Comparison of ENCODE assay signal across 18 cellular contexts in genomic region chr20:26167499-26167898, GRCh38.
DNase-seq lines count a peak whose midpoint lies in the region; ATAC-seq and TF ChIP-seq lines count a peak whose summit lies in the region.
"Had no signal": no experiment of that assay in that cellular context is flagged by ENCODE, and none has a peak within 500 bp of the region (broad histone marks: within the 10 kb centered on the region; RNA-seq: fewer than 3 reads in every experiment).

No MANE protein-coding gene starts in this region.

- in situ Hi-C loops in GM23248 (cut with MboI): loop anchor here (25.0 kb wide), 2 partner anchors 505 to 805 kb away; no protein-coding TSS in a partner anchor

- H3K4me1 ChIP-seq in GM23248 (ENCODE audit: insufficient read depth): peaks cover 83% of the 10 kb centered on the region
- peaks cover 8% of the 10 kb centered on the region for H3K4me1 ChIP-seq in smooth muscle cell (ENCODE audit: low read depth)
- H3K4me1 ChIP-seq: vagina had no signal

- H3K4me2 ChIP-seq in GM23248 (ENCODE audit: unreplicated experiment) (peak overlapping the region; percentile 81), smooth muscle cell (peak overlapping the region; percentile 74)

- CTCF ChIA-PET in activated CD8-positive, alpha-beta T cell treated with anti-CD3 and anti-CD28 coated beads, Interleukin-2, amount 10 ng/mL, durations not matched to agents 7 days and 5 days (lab: Charles Lee): no interaction called here

- H3K9me3 ChIP-seq in GM23248 (ENCODE audit: low read depth): no peaks in the 10 kb centered on the region
- no peaks in the 10 kb centered on the region for H3K9me3 ChIP-seq in smooth muscle cell (replicated peaks; ENCODE audit: low read depth)
- H3K9me3 ChIP-seq: vagina had no signal

- H3K9me3 Mint-ChIP-seq in activated CD8-positive, alpha-beta T cell treated with anti-CD3 and anti-CD28 coated beads, Interleukin-2, amount 10 ng/mL, durations not matched to agents 7 days and 5 days (ENCODE audit: insufficient read depth): no peaks in the 10 kb centered on the region
- no peaks in the 10 kb centered on the region for H3K9me3 Mint-ChIP-seq in activated naive CD4-positive, alpha-beta T cell treated with anti-CD3 and anti-CD28 coated beads, Interleukin-2, amount 50 U/mL, for 72 hours
- H3K9me3 Mint-ChIP-seq: brain; CD4-positive, CD25-positive, alpha-beta regulatory T cell had no signal

- H3K36me3 ChIP-seq in GM23248 (ENCODE audit: low read depth): no peaks in the 10 kb centered on the region
- H3K36me3 ChIP-seq in smooth muscle cell (ENCODE audit: low read depth): no peaks in the 10 kb centered on the region
- H3K36me3 ChIP-seq: vagina, WERI-Rb-1 had no signal

- H3K9ac ChIP-seq in GM23248 (peak overlapping the region; percentile 51), smooth muscle cell (ENCODE audit: low read depth) (peak overlapping the region; percentile 60)

- H3K27me3 Mint-ChIP-seq in activated CD8-positive, alpha-beta T cell treated with anti-CD3 and anti-CD28 coated beads, Interleukin-2, amount 10 ng/mL, durations not matched to agents 7 days and 5 days (ENCODE audit: low read depth): no peaks in the 10 kb centered on the region
- H3K27me3 Mint-ChIP-seq: brain; CD4-positive, CD25-positive, alpha-beta regulatory T cell had no signal

- H3K9me2 ChIP-seq in GM23248 (ENCODE audit: insufficient read depth): no peaks in the 10 kb centered on the region

- WGBS in GM23248 (ENCODE audit: low coverage in 1 of 2, low lambda C conversion rate in 2 of 2, missing lambda C conversion rate in 2 of 2), 2 experiments: 23 to 25% methylated on average over 2 of the region's 2 CpGs
- 46% methylated on average over 2 of the region's 2 CpGs for WGBS in smooth muscle cell (ENCODE audit: low lambda C conversion rate)

- H3K4me1 Mint-ChIP-seq in activated CD8-positive, alpha-beta T cell treated with anti-CD3 and anti-CD28 coated beads, Interleukin-2, amount 10 ng/mL, durations not matched to agents 7 days and 5 days (ENCODE audit: low read depth): no peaks in the 10 kb centered on the region
- H3K4me1 Mint-ChIP-seq: brain; CD4-positive, CD25-positive, alpha-beta regulatory T cell had no signal

- H2AFZ ChIP-seq in GM23248: peak overlapping the region; percentile 90
- H2AFZ ChIP-seq in smooth muscle cell (ENCODE audit: low read depth): peak overlapping the region; percentile 90

- H3K79me2 ChIP-seq in GM23248 (ENCODE audit: insufficient read depth) (no peaks in the 10 kb centered on the region), smooth muscle cell (ENCODE audit: low read depth) (no peaks in the 10 kb centered on the region)

- H3K27me3 ChIP-seq in GM23248 (replicated peaks; ENCODE audit: insufficient read depth) (no peaks in the 10 kb centered on the region), smooth muscle cell (ENCODE audit: low read depth) (no peaks in the 10 kb centered on the region)
- H3K27me3 ChIP-seq: vagina had no signal

- no peak for ATAC-seq in activated CD8-positive, alpha-beta T cell treated with anti-CD3 and anti-CD28 coated beads, Interleukin-2, amount 10 ng/mL, durations not matched to agents 7 days and 5 days
- ATAC-seq in activated naive CD4-positive, alpha-beta T cell treated with anti-CD3 and anti-CD28 coated beads, Interleukin-2, amount 50 U/mL, for 72 hours: no peak
- ATAC-seq: stimulated activated naive CD8-positive, alpha-beta T cell treated with anti-CD3 and anti-CD28 coated beads, Interleukin-15, Interleukin-2, amounts not matched to agents 100 U/mL and 50 U/mL, for 24 hours had no signal

- H4K20me1 ChIP-seq in GM23248 (ENCODE audit: insufficient read depth): no peaks in the 10 kb centered on the region
- no peaks in the 10 kb centered on the region for H4K20me1 ChIP-seq in smooth muscle cell (ENCODE audit: low read depth)

- POLR2A ChIA-PET in activated CD8-positive, alpha-beta T cell treated with anti-CD3 and anti-CD28 coated beads, Interleukin-2, amount 10 ng/mL, durations not matched to agents 7 days and 5 days (lab: Charles Lee): no interaction called here

- DNase-seq in GM23248 (peak; percentile 68), amniotic stem cell (lab: John Stamatoyannopoulos, UW) (peak; percentile 5), fibroblast of pulmonary artery (ENCODE audit: low read depth) (peak; percentile 55), smooth muscle cell (lab: John Stamatoyannopoulos, UW; ENCODE audit: unreplicated experiment) (no peak), GM19238 (ENCODE audit: insufficient read length, low spot score) (no peak)
- DNase-seq in activated CD8-positive, alpha-beta T cell treated with anti-CD3 and anti-CD28 coated beads, Interleukin-2, amount 10 ng/mL, durations not matched to agents 7 days and 5 days: no peak
- no peak for DNase-seq in activated naive CD4-positive, alpha-beta T cell treated with anti-CD3 and anti-CD28 coated beads, Interleukin-2, amount 50 U/mL, for 72 hours (ENCODE audit: low spot score in 2 of 2)
- DNase-seq: activated effector memory CD4-positive, alpha-beta T cell treated with Interleukin-2 at 50 U/mL for 16 hours; CD4-positive, CD25-positive, alpha-beta regulatory T cell; effector memory CD4-positive, alpha-beta T cell; NCI-H2081 treated with DMSO at 0.1 percent for 48 hours; NCI-H69; stimulated activated naive CD8-positive, alpha-beta T cell treated with anti-CD3 and anti-CD28 coated beads, Interleukin-15, Interleukin-2, amounts not matched to agents 100 U/mL and 50 U/mL, for 24 hours; SW 1271; WERI-Rb-1 had no signal

- no peaks in the 10 kb centered on the region for H3K36me3 Mint-ChIP-seq in activated CD8-positive, alpha-beta T cell treated with anti-CD3 and anti-CD28 coated beads, Interleukin-2, amount 10 ng/mL, durations not matched to agents 7 days and 5 days (ENCODE audit: low read depth)
- no peaks in the 10 kb centered on the region for H3K36me3 Mint-ChIP-seq in activated naive CD4-positive, alpha-beta T cell treated with anti-CD3 and anti-CD28 coated beads, Interleukin-2, amount 50 U/mL, for 72 hours
- H3K36me3 Mint-ChIP-seq: brain; CD4-positive, CD25-positive, alpha-beta regulatory T cell had no signal

- H3F3A ChIP-seq in GM23248 (ENCODE audit: insufficient read depth) (peaks cover 38% of the 10 kb centered on the region), smooth muscle cell (ENCODE audit: low read depth) (no peaks in the 10 kb centered on the region)

- H3K27ac Mint-ChIP-seq in activated CD8-positive, alpha-beta T cell treated with anti-CD3 and anti-CD28 coated beads, Interleukin-2, amount 10 ng/mL, durations not matched to agents 7 days and 5 days: no peak overlapping the region
- no peak overlapping the region for H3K27ac Mint-ChIP-seq in activated naive CD4-positive, alpha-beta T cell treated with anti-CD3 and anti-CD28 coated beads, Interleukin-2, amount 50 U/mL, for 72 hours
- H3K27ac Mint-ChIP-seq: brain; CD4-positive, CD25-positive, alpha-beta regulatory T cell had no signal

- no peak overlapping the region for H3K4me3 Mint-ChIP-seq in activated CD8-positive, alpha-beta T cell treated with anti-CD3 and anti-CD28 coated beads, Interleukin-2, amount 10 ng/mL, durations not matched to agents 7 days and 5 days
- H3K4me3 Mint-ChIP-seq: brain; CD4-positive, CD25-positive, alpha-beta regulatory T cell had no signal

- no peak for TF ChIP-seq CTCF in fibroblast of pulmonary artery (IDR thresholded peaks at IDR 0.05; ENCODE audit: low read length, missing control alignments)
- no peak for TF ChIP-seq CTCF in smooth muscle cell (IDR thresholded peaks at IDR 0.05; ENCODE audit: borderline replicate concordance, insufficient read depth, poor library complexity, severe bottlenecking)

- peak overlapping the region; percentile 66 for H3K27ac ChIP-seq in GM23248
- peak overlapping the region; percentile 90 for H3K27ac ChIP-seq in smooth muscle cell (ENCODE audit: low read depth)
- H3K27ac ChIP-seq: skin epidermis, vagina, WERI-Rb-1 had no signal

- H3K4me3 ChIP-seq in GM23248 (peak overlapping the region; percentile 52), fibroblast of pulmonary artery (replicated peaks; ENCODE audit: low read depth, low read length) (no peak overlapping the region), smooth muscle cell (no peak overlapping the region)
- H3K4me3 ChIP-seq: skin epidermis, vagina had no signal

Comparison
In these comparisons a context has a peak if more than half of its experiments do, and no peak if none do; other contexts are left out.
1. DNase-seq: peak in GM23248 (single experiment), amniotic stem cell (single experiment) and fibroblast of pulmonary artery (single experiment); none in smooth muscle cell (single experiment), activated CD8-positive, alpha-beta T cell treated with anti-CD3 and anti-CD28 coated beads, Interleukin-2, amount 10 ng/mL, durations not matched to agents 7 days and 5 days (single experiment), GM19238 (single experiment) and activated naive CD4-positive, alpha-beta T cell treated with anti-CD3 and anti-CD28 coated beads, Interleukin-2, amount 50 U/mL, for 72 hours (0 of 2).